33 cellular contexts compared by ENCODE assay signal in the genomic region with DNA sequence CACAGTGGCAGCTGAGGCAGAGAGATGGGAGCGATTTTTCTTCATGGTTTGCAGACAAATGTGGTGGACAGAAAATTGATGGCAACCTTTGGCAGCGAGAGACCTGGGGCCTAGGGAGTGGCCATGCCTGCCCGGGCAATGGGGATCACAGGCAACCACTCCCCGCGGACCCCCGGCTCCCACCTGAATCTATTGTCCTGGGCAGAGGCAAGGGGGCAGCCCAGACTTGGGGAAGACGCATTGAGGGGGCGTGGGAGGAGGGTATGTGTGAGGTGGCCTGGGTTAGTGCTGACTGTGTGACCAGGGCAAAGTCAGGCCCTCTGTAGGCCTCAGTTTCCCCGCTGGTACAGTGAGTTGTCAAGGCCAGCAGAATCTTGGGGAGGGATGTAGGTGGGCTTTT. TPM values are rescaled to one million over a fixed set of nuclear protein-coding genes. Genes with fewer than 3 reads are reported as not detected.
A peak's percentile ranks its signal among the peaks of the same experiment; 100 is the strongest.
DNase-seq lines count a peak whose midpoint lies in the region; ATAC-seq and TF ChIP-seq lines count a peak whose summit lies in the region.
"Had no signal": no experiment of that assay in that cellular context is flagged by ENCODE, and none has a peak within 500 bp of the region (broad histone marks: within the 10 kb centered on the region; RNA-seq: fewer than 3 reads in every experiment).

No MANE protein-coding gene starts in this region.

- no peak overlapping the region for H4K12ac ChIP-seq in trophoblast cell (ENCODE audit: low read depth, low read length)

- H3K14ac ChIP-seq in neuronal stem cell (ENCODE audit: low read length) = no peak overlapping the region
- no peak overlapping the region for H3K14ac ChIP-seq in trophoblast cell (ENCODE audit: low read length)

- H3K23ac ChIP-seq in neuronal stem cell (ENCODE audit: low read depth, low read length, poor library complexity) (peak overlapping the region; percentile 30), trophoblast cell (ENCODE audit: low read length) (no peak overlapping the region)

- H3K4me3 ChIP-seq in RWPE2 (ENCODE audit: severe bottlenecking) (no peak overlapping the region), neuronal stem cell (ENCODE audit: low read length in 2 of 2) (no peak overlapping the region), osteoblast (ENCODE audit: insufficient read depth, low read length) (no peak overlapping the region), trophoblast cell (ENCODE audit: low read depth, low read length) (no peak overlapping the region), upper lobe of right lung (no peak overlapping the region)
- H3K4me3 ChIP-seq: A549; BLaER1; BLaER1 treated with 17β-estradiol and CSF1 and Interleukin-3, amounts not matched to agents 10 nM and 100 nM had no signal

- H2BK5ac ChIP-seq in neuronal stem cell (ENCODE audit: low read length) = no peak overlapping the region
- no peak overlapping the region for H2BK5ac ChIP-seq in trophoblast cell (ENCODE audit: low read depth, low read length, poor library complexity)

- no peak overlapping the region for H2BK15ac ChIP-seq in neuronal stem cell (ENCODE audit: low read length)

- H2AK5ac ChIP-seq in neuronal stem cell (ENCODE audit: low read depth, low read length) (no peak overlapping the region), trophoblast cell (ENCODE audit: low read length) (no peak overlapping the region)

- ATAC-seq in RWPE2 (ENCODE audit: low read depth) = no peak
- no peak for ATAC-seq in upper lobe of right lung
- ATAC-seq: A549; CD8-positive, alpha-beta T cell had no signal

- no peak overlapping the region for H2AFZ ChIP-seq in neuronal stem cell (ENCODE audit: low read length)
- H2AFZ ChIP-seq in osteoblast (ENCODE audit: low read length) = no peak overlapping the region
- no peak overlapping the region for H2AFZ ChIP-seq in trophoblast cell (ENCODE audit: insufficient read depth, low read length, poor library complexity)

- peaks cover 12% of the 10 kb centered on the region for H3K27me3 ChIP-seq in RWPE2 (ENCODE audit: insufficient read depth, poor library complexity, severe bottlenecking)
- H3K27me3 ChIP-seq in neuronal stem cell (ENCODE audit: control insufficient read depth in 3 of 3, insufficient read depth in 3 of 3, low read depth in 1 of 3, low read length in 3 of 3) = peaks cover 0 to 13% (median 0%) of the 10 kb centered on the region in 3 experiments
- H3K27me3 ChIP-seq in osteoblast (ENCODE audit: insufficient read depth, low read length) = peaks cover 29% of the 10 kb centered on the region
- H3K27me3 ChIP-seq in trophoblast cell (ENCODE audit: insufficient read depth, low read length) = no peaks in the 10 kb centered on the region
- peaks cover 25% of the 10 kb centered on the region for H3K27me3 ChIP-seq in upper lobe of right lung
- H3K27me3 ChIP-seq: BE2C; BLaER1; BLaER1 treated with 17β-estradiol and CSF1 and Interleukin-3, amounts not matched to agents 10 nM and 100 nM had no signal

- no peaks in the 10 kb centered on the region for H4K20me1 ChIP-seq in osteoblast (ENCODE audit: insufficient read depth, low read length)

- H3K36me3 ChIP-seq in RWPE2 (ENCODE audit: low read depth) (no peaks in the 10 kb centered on the region), neuronal stem cell (replicated peaks in 1 of 2; ENCODE audit: control insufficient read depth in 2 of 2, insufficient read depth in 2 of 2, low read length in 2 of 2) (no peaks in the 10 kb centered on the region), osteoblast (ENCODE audit: insufficient read depth, low read length) (no peaks in the 10 kb centered on the region), trophoblast cell (ENCODE audit: control insufficient read depth in 1 of 2, insufficient read depth in 2 of 2, low read length in 2 of 2) (no peaks in the 10 kb centered on the region), upper lobe of right lung (no peaks in the 10 kb centered on the region)
- H3K36me3 ChIP-seq: BE2C; BLaER1; BLaER1 treated with 17β-estradiol and CSF1 and Interleukin-3, amounts not matched to agents 10 nM and 100 nM had no signal

- H3K79me2 ChIP-seq in osteoblast (ENCODE audit: insufficient read depth, low read length) (no peaks in the 10 kb centered on the region), trophoblast cell (ENCODE audit: control insufficient read depth, insufficient read depth, low read length, poor library complexity) (no peaks in the 10 kb centered on the region)

- H3K4me2 ChIP-seq in neuronal stem cell (ENCODE audit: insufficient read depth, low read length, poor library complexity, severe bottlenecking) = no peak overlapping the region
- H3K4me2 ChIP-seq in osteoblast (ENCODE audit: insufficient read depth, low read length) = no peak overlapping the region
- no peak overlapping the region for H3K4me2 ChIP-seq in trophoblast cell (ENCODE audit: low read length)
- H3K4me2 ChIP-seq: A549; BLaER1; BLaER1 treated with 17β-estradiol and CSF1 and Interleukin-3, amounts not matched to agents 10 nM and 100 nM had no signal

- no peak overlapping the region for H4K91ac ChIP-seq in neuronal stem cell (ENCODE audit: low read depth, low read length, poor library complexity)
- H4K91ac ChIP-seq in trophoblast cell (ENCODE audit: low read depth, low read length) = no peak overlapping the region

- H3K18ac ChIP-seq in neuronal stem cell (ENCODE audit: low read length) (no peak overlapping the region), trophoblast cell (ENCODE audit: low read length) (no peak overlapping the region)

- H3K9ac ChIP-seq in neuronal stem cell (ENCODE audit: low read depth, low read length, poor library complexity) (no peak overlapping the region), trophoblast cell (ENCODE audit: low read length) (no peak overlapping the region)
- H3K9ac ChIP-seq: BLaER1; BLaER1 treated with 17β-estradiol and CSF1 and Interleukin-3, amounts not matched to agents 10 nM and 100 nM had no signal

- H3K4me1 ChIP-seq in RWPE2 (ENCODE audit: insufficient read depth, poor library complexity, severe bottlenecking) (no peaks in the 10 kb centered on the region), neuronal stem cell (ENCODE audit: control insufficient read depth in 2 of 2, insufficient read depth in 1 of 2, low read depth in 1 of 2, low read length in 2 of 2) (peaks cover 0 to 4% of the 10 kb centered on the region in 2 donors), osteoblast (ENCODE audit: insufficient read depth, low read length) (no peaks in the 10 kb centered on the region), trophoblast cell (ENCODE audit: control insufficient read depth in 1 of 2, insufficient read depth in 2 of 2, low read length in 2 of 2) (no peaks in the 10 kb centered on the region), upper lobe of right lung (no peaks in the 10 kb centered on the region)
- H3K4me1 ChIP-seq: A549, BE2C, Caco-2 had no signal

- H3K4ac ChIP-seq in neuronal stem cell (ENCODE audit: low read length) (no peak overlapping the region), trophoblast cell (ENCODE audit: low read depth, low read length) (no peak overlapping the region)

- TF ChIP-seq CTCF in RWPE2 (IDR thresholded peaks at IDR 0.05; ENCODE audit: poor library complexity, severe bottlenecking) (no peak), osteoblast (IDR thresholded peaks at IDR 0.05; ENCODE audit: extremely low read depth, low read depth, low read length) (no peak), upper lobe of right lung (IDR thresholded peaks at IDR 0.05) (no peak)

- H2BK12ac ChIP-seq in neuronal stem cell (ENCODE audit: low read length) = no peak overlapping the region
- H2BK12ac ChIP-seq in trophoblast cell (ENCODE audit: low read length) = no peak overlapping the region

- intact Hi-C loops in posterior vena cava (cut with DNase I) = no loop called here
- intact Hi-C loops in upper lobe of right lung (cut with DNase I) = no loop called here

- no peak overlapping the region for H3K27ac ChIP-seq in RWPE2 (ENCODE audit: poor library complexity, severe bottlenecking)
- H3K27ac ChIP-seq in neuronal stem cell (replicated peaks; ENCODE audit: low read length) = no peak overlapping the region
- H3K27ac ChIP-seq in osteoblast (ENCODE audit: low read depth, low read length) = no peak overlapping the region
- no peak overlapping the region for H3K27ac ChIP-seq in trophoblast cell (ENCODE audit: low read depth, low read length)
- no peak overlapping the region for H3K27ac ChIP-seq in upper lobe of right lung
- H3K27ac ChIP-seq: 22Rv1; A549; BLaER1; BLaER1 treated with 17β-estradiol and CSF1 and Interleukin-3, amounts not matched to agents 10 nM and 100 nM; C4-2B had no signal

- H3K9me3 ChIP-seq in RWPE2 (ENCODE audit: severe bottlenecking) = no peaks in the 10 kb centered on the region
- H3K9me3 ChIP-seq in neuronal stem cell (replicated peaks in 1 of 2; ENCODE audit: control insufficient read depth in 2 of 2, insufficient read depth in 1 of 2, low read depth in 1 of 2, low read length in 2 of 2) = peaks cover 0 to 3% of the 10 kb centered on the region in 2 donors
- no peaks in the 10 kb centered on the region for H3K9me3 ChIP-seq in osteoblast (ENCODE audit: low read depth, low read length)
- H3K9me3 ChIP-seq in trophoblast cell (ENCODE audit: insufficient read depth, low read depth, low read length) = peaks cover 2% of the 10 kb centered on the region
- no peaks in the 10 kb centered on the region for H3K9me3 ChIP-seq in upper lobe of right lung
- H3K9me3 ChIP-seq: BE2C had no signal

- no CpG with 5 or more reads among the region's 9 CpGs for WGBS in neuronal stem cell (ENCODE audit: extremely low coverage in 2 of 2, insufficient read length in 2 of 2, insufficient replicate concordance in 1 of 2), 2 donors
- no CpG with 5 or more reads among the region's 9 CpGs for WGBS in trophoblast cell (ENCODE audit: extremely low coverage, insufficient coverage, insufficient read length)

- H4K8ac ChIP-seq in neuronal stem cell (ENCODE audit: low read depth, low read length) = no peak overlapping the region
- no peak overlapping the region for H4K8ac ChIP-seq in trophoblast cell (ENCODE audit: low read depth, low read length)

- DNase-seq in RWPE2 (ENCODE audit: low spot score) = peak; percentile 77
- no peak for DNase-seq in neuronal stem cell (ENCODE audit: low spot score)
- DNase-seq in osteoblast (ENCODE audit: insufficient read length, low spot score, missing footprints) = peak; percentile 58
- DNase-seq in posterior vena cava (ENCODE audit: low spot score) = peak; percentile 72
- DNase-seq in trophoblast cell = no peak
- DNase-seq in NCI-H1930 (lab: John Stamatoyannopoulos, UW) = no peak
- no peak for DNase-seq in upper lobe of right lung
- DNase-seq in stimulated activated naive CD4-positive, alpha-beta T cell (lab: John Stamatoyannopoulos, UW) = no peak
- DNase-seq: 8988T; ACHN; AML-193; BE2C; C1 segment of cervical spinal cord; Caco-2; Calu3; CD4-positive, alpha-beta memory T cell; CD4-positive, alpha-beta T cell; CD4-positive, CD25-positive, alpha-beta regulatory T cell; CD8-positive, alpha-beta memory T cell; CD8-positive, alpha-beta T cell; COR-L47; DMS 273 treated with DMSO at 0.1 percent for 48 hours; DMS153; DMS53; DMS79; DMS79 treated with DMSO at 0.1 percent for 48 hours; DND-41; EL had no signal

- H3K79me1 ChIP-seq in neuronal stem cell (ENCODE audit: low read depth, low read length) = no peaks in the 10 kb centered on the region
- H3K79me1 ChIP-seq in trophoblast cell (ENCODE audit: low read length) = no peaks in the 10 kb centered on the region

- H2BK120ac ChIP-seq in neuronal stem cell (ENCODE audit: low read depth, low read length) (no peak overlapping the region), trophoblast cell (ENCODE audit: insufficient read depth, low read length, poor library complexity) (no peak overlapping the region)

RNA-seq across cellular contexts. Expression of a gene that starts 53.6 kb away (rescaled TPM):
- polyA plus RNA-seq in neuronal stem cell (2013, experiment 1 of 2) = 49.1 TPM
- 48.5 TPM for polyA plus RNA-seq in neuronal stem cell (2013, experiment 2 of 2)
- total RNA-seq in osteoblast (35.4 and 39.1 TPM in 2 replicates), posterior vena cava (10 to 100 TPM; 48.1 to 55.4 TPM), upper lobe of right lung (74.8 TPM)
- polyA plus RNA-seq in trophoblast cell (2013) = 127 and 134 TPM in 2 replicates

Comparison
In these comparisons a context has a peak if more than half of its experiments do, and no peak if none do; other contexts are left out.
1. DNase-seq: peak in RWPE2 (single experiment), osteoblast (single experiment) and posterior vena cava (single experiment); none in neuronal stem cell (single experiment), trophoblast cell (0 of 2), NCI-H1930 (0 of 2), upper lobe of right lung (single experiment) and stimulated activated naive CD4-positive, alpha-beta T cell (0 of 6).